Comparison of ENCODE assay signal across 8 cellular contexts in genomic region chr4:56927196-56927595, GRCh38.
"Had no signal": no experiment of that assay in that cellular context is flagged by ENCODE, and none has a peak within 500 bp of the region (broad histone marks: within the 10 kb centered on the region; RNA-seq: fewer than 3 reads in every experiment).

No MANE protein-coding gene starts in this region.

- H2AFZ ChIP-seq: GM23338 had no signal

- ATAC-seq: GM23338 had no signal

- FAIRE-seq: H1, H54 had no signal

- H3K27ac ChIP-seq: HL-60 had no signal

- H3K4me3 ChIP-seq: GM23338 had no signal

- H3K9me3 Mint-ChIP-seq: GM23338, H9, IgD-negative memory B cell had no signal

- H3K27ac Mint-ChIP-seq: GM23338, H9, IgD-negative memory B cell had no signal

- H3K4me2 ChIP-seq: GM23338 had no signal

- DNase-seq: H9, HCEC 1CT, KG1 had no signal
